Comparison of ENCODE assay signal across 10 cellular contexts in genomic region chr2:231541605-231542509, GRCh38. TPM values are rescaled to one million over a fixed set of nuclear protein-coding genes. Genes with fewer than 3 reads are reported as not detected.
A peak's percentile ranks its signal among the peaks of the same experiment; 100 is the strongest.
DNase-seq lines count a peak whose midpoint lies in the region; ATAC-seq and TF ChIP-seq lines count a peak whose summit lies in the region.
"Had no signal": no experiment of that assay in that cellular context is flagged by ENCODE, and none has a peak within 500 bp of the region (broad histone marks: within the 10 kb centered on the region; RNA-seq: fewer than 3 reads in every experiment).

No MANE protein-coding gene starts in this region.

- H3K4me1 Mint-ChIP-seq in chondrocyte (ENCODE audit: low read depth): peaks cover 22% of the 10 kb centered on the region

- peaks cover 7% of the 10 kb centered on the region for H3K27me3 Mint-ChIP-seq in chondrocyte (ENCODE audit: low read depth)

- no peak for ATAC-seq in GM19395 (IDR thresholded peaks at IDR 0.05; ENCODE audit: unreplicated experiment)

- DNase-seq in G401 (ENCODE audit: low spot score) (peak; percentile 47), KBM-7 (peak; percentile 64), chondrocyte (ENCODE audit: low spot score) (no peak), myocyte (ENCODE audit: low read depth) (peak; percentile 76), NCI-H526 treated with DMSO at 0.1 percent for 48 hours (lab: John Stamatoyannopoulos, UW) (no peak), anterior cingulate cortex (lab: John Stamatoyannopoulos, UW) (no peak)
- DNase-seq: activated CD4-positive, alpha-beta T cell treated with anti-CD3 and anti-CD28 coated beads, Interleukin-2, amount 10 ng/mL, durations not matched to agents 24 days and 14 days; NCI-H2171 had no signal

- no peak overlapping the region for H3K27ac Mint-ChIP-seq in chondrocyte (ENCODE audit: unreplicated experiment)

- in situ Hi-C loops in G401 (cut with HindIII; ENCODE audit: low sequenced_read_pairs) (no loop called here), KBM-7 (cut with MboI; ENCODE audit: low pct_unique_long_range_greater_than_20kb, low sequenced_read_pairs) (no loop called here)

- H3K36me3 Mint-ChIP-seq in chondrocyte (ENCODE audit: low read depth): peaks cover 2% of the 10 kb centered on the region

- TF ChIP-seq CTCF in chondrocyte (IDR thresholded peaks at IDR 0.05): peak; percentile 44

- no peak overlapping the region for H3K4me3 Mint-ChIP-seq in chondrocyte (ENCODE audit: unreplicated experiment)
- H3K4me3 Mint-ChIP-seq: activated CD4-positive, alpha-beta T cell treated with anti-CD3 and anti-CD28 coated beads, Interleukin-2, amount 10 ng/mL, durations not matched to agents 24 days and 14 days had no signal

- H3K9me3 Mint-ChIP-seq in chondrocyte (ENCODE audit: low read depth): peaks cover 9% of the 10 kb centered on the region

RNA-seq across cellular contexts. Expression of gene NMUR1, which starts 11.6 kb away (rescaled TPM):
- total RNA-seq in G401 (2014; rRNA removed; shearing (Covaris generic)): not detected in 2 replicates
- total RNA-seq in chondrocyte (0.10 TPM in 1 of 3 replicates, not detected in the others), myocyte (not detected in 2 replicates)
- not detected for polyA plus RNA-seq in myocyte (2012)
- total RNA-seq: activated CD4-positive, alpha-beta T cell treated with anti-CD3 and anti-CD28 coated beads, Interleukin-2, amount 10 ng/mL, durations not matched to agents 24 days and 14 days; bronchial epithelial cell had no signal

RNA-seq across cellular contexts. Expression of gene TEX44, which starts 50.8 kb away (rescaled TPM):
- total RNA-seq in G401 (2014; rRNA removed; shearing (Covaris generic)): not detected in 2 replicates
- total RNA-seq in chondrocyte (not detected in 3 replicates), myocyte (not detected in 2 replicates)
- not detected for polyA plus RNA-seq in myocyte (2012)
- total RNA-seq: activated CD4-positive, alpha-beta T cell treated with anti-CD3 and anti-CD28 coated beads, Interleukin-2, amount 10 ng/mL, durations not matched to agents 24 days and 14 days; bronchial epithelial cell had no signal

Comparison
In these comparisons a context has a peak if more than half of its experiments do, and no peak if none do; other contexts are left out.
1. DNase-seq: peak in G401 (single experiment), KBM-7 (single experiment) and myocyte (single experiment); none in chondrocyte (single experiment), NCI-H526 treated with DMSO at 0.1 percent for 48 hours (single experiment) and anterior cingulate cortex (0 of 58).